1 cellular context compared by ENCODE assay signal in genomic region chr19:43555185-43555770, GRCh38.
TF ChIP-seq lines count a peak whose summit lies in the region.

No MANE protein-coding gene starts in this region.

TF ChIP-seq in IMR-90, 13 proteins besides CTCF, POLR2A, EP300 and RAD21:
- peak; percentile 58 for TF ChIP-seq SMC3 (IDR thresholded peaks at IDR 0.05; ENCODE audit: low read depth, low read length)
- no peak for TF ChIP-seq NFE2L2 (IDR thresholded peaks at IDR 0.05; ENCODE audit: low read depth, low read length)
- no peak for TF ChIP-seq MAZ (IDR thresholded peaks at IDR 0.05; ENCODE audit: borderline replicate concordance, low read depth, low read length)
- TF ChIP-seq FOS (IDR thresholded peaks at IDR 0.05; ENCODE audit: low read depth, low read length) = no peak
- no peak for TF ChIP-seq RFX5 (IDR thresholded peaks at IDR 0.05; ENCODE audit: low read depth, low read length)
- TF ChIP-seq CEBPB (IDR thresholded peaks at IDR 0.05; ENCODE audit: low read depth, low read length) = no peak
- no peak for TF ChIP-seq ELK1 (IDR thresholded peaks at IDR 0.05; ENCODE audit: borderline replicate concordance, low read depth, low read length)
- no peak for TF ChIP-seq MXI1 (IDR thresholded peaks at IDR 0.05; ENCODE audit: borderline replicate concordance, low read depth, low read length)
